9 cellular contexts compared by ENCODE assay signal in the genomic region with DNA sequence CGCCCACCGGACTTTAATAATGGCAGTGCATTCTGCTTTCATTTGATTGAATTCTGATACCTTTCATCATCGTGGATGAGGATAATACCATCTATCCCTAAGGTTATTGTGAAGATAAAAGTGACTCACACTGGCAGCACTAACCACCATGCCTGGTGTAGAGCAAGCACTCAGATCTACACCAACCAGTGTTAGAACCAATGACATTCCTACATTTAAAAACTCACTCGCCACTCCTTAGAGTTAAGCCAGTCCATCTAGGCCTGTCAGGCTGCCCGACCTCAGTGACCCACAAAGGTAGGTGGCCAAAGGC. TPM values are rescaled to one million over a fixed set of nuclear protein-coding genes. Genes with fewer than 3 reads are reported as not detected.
DNase-seq lines count a peak whose midpoint lies in the region; ATAC-seq, FAIRE-seq and TF ChIP-seq lines count a peak whose summit lies in the region.
"Had no signal": no experiment of that assay in that cellular context is flagged by ENCODE, and none has a peak within 500 bp of the region (broad histone marks: within the 10 kb centered on the region; RNA-seq: fewer than 3 reads in every experiment).

No MANE protein-coding gene starts in this region.

- H3K9me3 Mint-ChIP-seq in CD8-positive, alpha-beta T cell, result no peaks in the 10 kb centered on the region
- H3K9me3 Mint-ChIP-seq in osteocyte (ENCODE audit: unreplicated experiment), result no peaks in the 10 kb centered on the region
- H3K9me3 Mint-ChIP-seq: mesothelial cell of epicardium had no signal

- H3K4me3 ChIP-seq in CD8-positive, alpha-beta T cell (ENCODE audit: low read depth, low read length), result no peak overlapping the region
- no peak overlapping the region for H3K4me3 ChIP-seq in H1 (ENCODE audit: extremely low read depth in 1 of 4, insufficient read depth in 2 of 4, low read depth in 3 of 4, low read length in 4 of 4)

- no peak overlapping the region for H4K8ac ChIP-seq in H1 (ENCODE audit: extremely low read depth, insufficient read depth, low read length)

- POLR2A ChIA-PET in CD8-positive, alpha-beta T cell (lab: Charles Lee), result no interaction called here
- POLR2A ChIA-PET in H1 (lab: Charles Lee; ENCODE audit: partially characterized antibody), result interaction anchor here (0.7 kb wide), 1 partner anchor 346 kb away, joined by 3 read pairs; no protein-coding TSS in a partner anchor

- H3K9me3 ChIP-seq in CD8-positive, alpha-beta T cell (ENCODE audit: low read length), result no peaks in the 10 kb centered on the region
- H3K9me3 ChIP-seq in H1 (ENCODE audit: insufficient read depth in 2 of 2, low read depth in 1 of 2, low read length in 1 of 2), result no peaks in the 10 kb centered on the region

- no peak overlapping the region for H3K9ac ChIP-seq in H1 (replicated peaks in 1 of 4; ENCODE audit: extremely low read depth in 1 of 4, low read depth in 3 of 4, low read length in 3 of 4)

- no peaks in the 10 kb centered on the region for H4K20me1 ChIP-seq in H1 (replicated peaks in 1 of 2; ENCODE audit: control insufficient read depth in 1 of 2, insufficient read depth in 2 of 2, low read length in 2 of 2)

- H3K23me2 ChIP-seq in H1 (ENCODE audit: low read depth, low read length), result no peaks in the 10 kb centered on the region

- H3K79me2 ChIP-seq in H1 (ENCODE audit: control insufficient read depth in 1 of 2, insufficient read depth in 2 of 2, low read length in 2 of 2), result no peaks in the 10 kb centered on the region

- H2BK120ac ChIP-seq in H1 (replicated peaks; ENCODE audit: low read depth, low read length), result no peak overlapping the region

- TF ChIP-seq POLR2A in H1 (IDR thresholded peaks at IDR 0.05; ENCODE audit: control extremely low read depth in 1 of 2, low read depth in 2 of 2, low read length in 2 of 2), result no peak

- no peak overlapping the region for H3K4me3 Mint-ChIP-seq in CD8-positive, alpha-beta T cell
- H3K4me3 Mint-ChIP-seq in osteocyte (ENCODE audit: unreplicated experiment), result no peak overlapping the region
- H3K4me3 Mint-ChIP-seq: mesothelial cell of epicardium had no signal

- no peaks in the 10 kb centered on the region for H3K36me3 ChIP-seq in CD8-positive, alpha-beta T cell (ENCODE audit: insufficient read depth, low read length)
- no peaks in the 10 kb centered on the region for H3K36me3 ChIP-seq in H1 (ENCODE audit: control insufficient read depth in 2 of 4, insufficient read depth in 4 of 4, low read length in 3 of 4)

- DNase-seq in CD8-positive, alpha-beta T cell, result no peak
- DNase-seq in H1 (ENCODE audit: low read depth in 1 of 2, low spot score in 2 of 2) (no peak), renal cortical epithelial cell (ENCODE audit: low read depth) (peak; percentile 23), epidermal melanocyte (ENCODE audit: insufficient read length, low spot score) (no peak), osteocyte (ENCODE audit: extremely low spot score, unreplicated experiment) (no peak), NCI-H2029 treated with DMSO at 0.1 percent for 48 hours (lab: John Stamatoyannopoulos, UW) (no peak)

- FAIRE-seq in H1 (lab: Jason Lieb, UNC), result no peak

- no peak overlapping the region for H4K91ac ChIP-seq in H1 (replicated peaks; ENCODE audit: insufficient read length, low read length)

- H3K56ac ChIP-seq in H1 (replicated peaks; ENCODE audit: insufficient read length, low read depth, low read length), result no peak overlapping the region

- H2AK5ac ChIP-seq in H1 (ENCODE audit: low read depth, low read length), result no peak overlapping the region

- H4K5ac ChIP-seq in H1 (ENCODE audit: insufficient read length, low read depth, low read length), result no peak overlapping the region

- peak overlapping the region; percentile 22; the same call in 1 of the 2 replicates for H2AFZ ChIP-seq in H1 (ENCODE audit: low read length)

- no peak overlapping the region for H3K27ac Mint-ChIP-seq in CD8-positive, alpha-beta T cell
- H3K27ac Mint-ChIP-seq in osteocyte (ENCODE audit: unreplicated experiment), result no peak overlapping the region
- H3K27ac Mint-ChIP-seq: mesothelial cell of epicardium had no signal

- peaks cover 3% of the 10 kb centered on the region for H3K27me3 ChIP-seq in CD8-positive, alpha-beta T cell (ENCODE audit: insufficient read depth, low read length)
- 0 out of 7 replicates have a peak, but pooled peaks cover 0 to 3% (median 0%) of the 10 kb centered on the region in 4 experiments for H3K27me3 ChIP-seq in H1 (replicated peaks in 1 of 4; ENCODE audit: control insufficient read depth in 3 of 4, extremely low read depth in 1 of 4, insufficient read depth in 3 of 4, low read length in 3 of 4)

- no peak overlapping the region for H3K4me2 ChIP-seq in H1 (ENCODE audit: insufficient read depth in 1 of 2, low read depth in 2 of 2, low read length in 2 of 2)

- ATAC-seq in CD8-positive, alpha-beta T cell, result peak; percentile 34
- peak; percentile 28 for ATAC-seq in HG03354 (IDR thresholded peaks at IDR 0.05; ENCODE audit: poor library complexity, severe bottlenecking, unreplicated experiment)

- CTCF ChIA-PET in CD8-positive, alpha-beta T cell (lab: Charles Lee), result interaction anchor here (0.6 to 4.3 kb wide), 11 partner anchors 8 to 1331 kb away, joined by 3 to 29 read pairs (median 4); no protein-coding TSS in a partner anchor
- CTCF ChIA-PET in H1 (lab: Charles Lee; ENCODE audit: partially characterized antibody), result interaction anchor here (0.6 to 3.3 kb wide), 18 partner anchors 11 to 1447 kb away, joined by 3 to 23 read pairs (median 3); no protein-coding TSS in a partner anchor

- WGBS in H1 (ENCODE audit: extremely low coverage in 1 of 2, insufficient coverage in 1 of 2, insufficient read length in 1 of 2, insufficient replicate concordance in 2 of 2, low coverage in 1 of 2, low lambda C conversion rate in 2 of 2, missing lambda C conversion rate in 1 of 2), 2 experiments, result 29% methylated on average over 5 of the region's 5 CpGs; no CpG with 5 or more reads in 1 of the 2 experiments

- intact Hi-C loops in CD8-positive, alpha-beta T cell (cut with DNase I, micrococcal nuclease), result loop anchor here (1.0 to 10.0 kb wide), 7 partner anchors 430 to 1238 kb away; no protein-coding TSS in a partner anchor

- H3K27me3 Mint-ChIP-seq in CD8-positive, alpha-beta T cell (ENCODE audit: low read depth), result peaks cover 24% of the 10 kb centered on the region
- peaks cover 50% of the 10 kb centered on the region for H3K27me3 Mint-ChIP-seq in osteocyte (ENCODE audit: unreplicated experiment)

- H2BK5ac ChIP-seq in H1 (ENCODE audit: low read depth, low read length), result no peak overlapping the region

- H2BK15ac ChIP-seq in H1 (ENCODE audit: low read length), result no peak overlapping the region

- no peak overlapping the region for H3K23ac ChIP-seq in H1 (ENCODE audit: insufficient read length)

- no peak overlapping the region for H3K27ac ChIP-seq in CD8-positive, alpha-beta T cell (ENCODE audit: low read depth, low read length)
- no peak overlapping the region for H3K27ac ChIP-seq in H1 (ENCODE audit: low read depth, low read length)

- no peaks in the 10 kb centered on the region for H3K4me1 ChIP-seq in CD8-positive, alpha-beta T cell (ENCODE audit: insufficient read depth, low read length)
- H3K4me1 ChIP-seq in H1 (replicated peaks in 1 of 4; ENCODE audit: control insufficient read depth in 3 of 4, insufficient read depth in 4 of 4, low read length in 3 of 4), result peaks cover 0 to 3% (median under 1%) of the 10 kb centered on the region in 4 experiments; a peak in 1 of 7 replicates

- no peak overlapping the region for H3K4ac ChIP-seq in H1 (replicated peaks; ENCODE audit: insufficient read length, low read depth, low read length)

- no peak for TF ChIP-seq CTCF in CD8-positive, alpha-beta T cell (IDR thresholded peaks at IDR 0.05)
- TF ChIP-seq CTCF in H1 (IDR thresholded peaks at IDR 0.05; ENCODE audit: control extremely low read depth in 1 of 3, insufficient read depth in 1 of 3, low read depth in 1 of 3, low read length in 3 of 3), result no peak
- no peak for TF ChIP-seq CTCF in osteocyte (IDR thresholded peaks at IDR 0.05)

- TF ChIP-seq RAD21 in H1 (IDR thresholded peaks at IDR 0.05 in 1 of 2, conservative IDR thresholded peaks at IDR 0.05 in 1 of 2; ENCODE audit: low read depth in 2 of 2, low read length in 2 of 2), result no peak

- no peak overlapping the region for H3K14ac ChIP-seq in H1 (ENCODE audit: insufficient read length)

- H3K36me3 Mint-ChIP-seq in CD8-positive, alpha-beta T cell, result no peaks in the 10 kb centered on the region
- H3K36me3 Mint-ChIP-seq in osteocyte (ENCODE audit: unreplicated experiment), result no peaks in the 10 kb centered on the region
- H3K36me3 Mint-ChIP-seq: mesothelial cell of epicardium had no signal

- no peaks in the 10 kb centered on the region for H3K79me1 ChIP-seq in H1 (ENCODE audit: low read depth, low read length)

- no peak overlapping the region for H2BK20ac ChIP-seq in H1 (ENCODE audit: low read length)

- H2BK12ac ChIP-seq in H1 (ENCODE audit: low read depth, low read length), result no peak overlapping the region

- TF ChIP-seq EP300 in H1 (IDR thresholded peaks at IDR 0.05; ENCODE audit: borderline replicate concordance in 1 of 2, low read depth in 2 of 2, low read length in 2 of 2), result no peak

- no peak overlapping the region for H3K18ac ChIP-seq in H1 (ENCODE audit: extremely low read depth, low read length)

- peaks cover 4% of the 10 kb centered on the region for H3K4me1 Mint-ChIP-seq in CD8-positive, alpha-beta T cell (ENCODE audit: low read depth)
- no peaks in the 10 kb centered on the region for H3K4me1 Mint-ChIP-seq in osteocyte (ENCODE audit: unreplicated experiment)
- H3K4me1 Mint-ChIP-seq: mesothelial cell of epicardium had no signal

TF ChIP-seq in H1, 55 proteins besides CTCF, POLR2A, EP300 and RAD21 (continues in another document):
- TF ChIP-seq BCL11A (IDR thresholded peaks at IDR 0.05; ENCODE audit: low read depth in 2 of 2, low read length in 2 of 2) (no peak), BRCA1 (IDR thresholded peaks at IDR 0.05; ENCODE audit: low read depth, low read length) (no peak), PHF8 (conservative IDR thresholded peaks at IDR 0.05; ENCODE audit: low read depth, low read length) (no peak)

RNA-seq across cellular contexts. Expression of a gene that starts 42.8 kb away (rescaled TPM):
- total RNA-seq in CD8-positive, alpha-beta T cell, result not detected
- not detected in 2 replicates for total RNA-seq in H1 (2021; fragmentation: NEBNext Ultra II Directional; extraction: Animal tissue kit (Norgen Biotek cat#: 25700))
- polyA plus RNA-seq in H1 (2011; rRNA removed), result not detected in 2 replicates
- polyA plus RNA-seq in H1 (2011; cell fraction: cytosol; rRNA removed), result not detected
- not detected for polyA plus RNA-seq in H1 (2011; cell fraction: nucleus; rRNA removed)
- not detected in 4 replicates for polyA plus RNA-seq in H1 (2012, experiment 1 of 2)
- polyA plus RNA-seq in H1 (2012, experiment 2 of 2), result not detected
- polyA plus RNA-seq in H1 (2013, experiment 1 of 2), result not detected
- not detected for polyA plus RNA-seq in H1 (2013, experiment 2 of 2)
- polyA minus RNA-seq in H1 (2011; rRNA and poly(A)+ RNA removed), result not detected in 2 replicates
- polyA minus RNA-seq in H1 (2011; cell fraction: cytosol; rRNA and poly(A)+ RNA removed), result not detected
- not detected for polyA minus RNA-seq in H1 (2011; cell fraction: nucleus; rRNA and poly(A)+ RNA removed)
- total RNA-seq in renal cortical epithelial cell, result not detected in 2 replicates
- total RNA-seq in osteocyte, result not detected in 2 replicates
- total RNA-seq: M059J, mesothelial cell of epicardium had no signal
